ENCODE assay signal across 11 cellular contexts in genomic region chr18:63192885-63193349, GRCh38.
DNase-seq lines count a peak whose midpoint lies in the region; ATAC-seq and TF ChIP-seq lines count a peak whose summit lies in the region.
"Had no signal": no experiment of that assay in that cellular context is flagged by ENCODE, and none has a peak within 500 bp of the region (broad histone marks: within the 10 kb centered on the region; RNA-seq: fewer than 3 reads in every experiment).

No MANE protein-coding gene starts in this region.

- DNase-seq in stimulated activated naive CD8-positive, alpha-beta T cell treated with anti-CD3 and anti-CD28 coated beads, Interleukin-15, Interleukin-2, amounts not matched to agents 100 U/mL and 50 U/mL, for 24 hours = no peak
- DNase-seq in stimulated activated naive CD8-positive, alpha-beta T cell treated with anti-CD3 and anti-CD28 coated beads, Interleukin-15, amount 100 ng/mL, for 72 hours = no peak
- no peak for DNase-seq in activated B cell treated with CpG ODN at 0.5 μM for 24 hours
- no peak for DNase-seq in NCI-H2107 treated with DMSO at 0.1 percent for 48 hours (lab: John Stamatoyannopoulos, UW; ENCODE audit: unreplicated experiment)
- DNase-seq in inferior parietal cortex (ENCODE audit: extremely low spot score) = no peak
- DNase-seq in SW 1271 (lab: John Stamatoyannopoulos, UW) = no peak
- no peak for DNase-seq in HAP-1 (ENCODE audit: low spot score in 2 of 2)
- DNase-seq: Caco-2 had no signal

- peak; percentile 24 for ATAC-seq in stimulated activated naive CD8-positive, alpha-beta T cell treated with anti-CD3 and anti-CD28 coated beads, Interleukin-15, Interleukin-2, amounts not matched to agents 100 U/mL and 50 U/mL, for 24 hours
- no peak for ATAC-seq in stimulated activated naive CD8-positive, alpha-beta T cell treated with anti-CD3 and anti-CD28 coated beads, Interleukin-15, amount 100 ng/mL, for 72 hours
- ATAC-seq in HG03139 (IDR thresholded peaks at IDR 0.05; ENCODE audit: unreplicated experiment) = peak; percentile 52
- peak; percentile 37 for ATAC-seq in activated B cell treated with CpG ODN at 0.5 μM for 24 hours (ENCODE audit: low read depth)
- ATAC-seq: body of pancreas had no signal

- H3K27me3 ChIP-seq in HAP-1 (ENCODE audit: low read depth) = no peaks in the 10 kb centered on the region
- H3K27me3 ChIP-seq: body of pancreas, SJCRH30 had no signal

- no peaks in the 10 kb centered on the region for H3K36me3 ChIP-seq in HAP-1 (replicated peaks)
- H3K36me3 ChIP-seq: SJCRH30 had no signal

- in situ Hi-C loops in HAP-1 (cut with MboI; ENCODE audit: low sequenced_read_pairs) = no loop called here

- no peak for TF ChIP-seq CTCF in activated B cell treated with CpG ODN at 0.5 μM for 24 hours (IDR thresholded peaks at IDR 0.05)

- H3K4me1 ChIP-seq in HAP-1 = peaks cover 8% of the 10 kb centered on the region
- H3K4me1 ChIP-seq: Caco-2 had no signal

- no peaks in the 10 kb centered on the region for H3K27me3 Mint-ChIP-seq in stimulated activated naive CD8-positive, alpha-beta T cell treated with anti-CD3 and anti-CD28 coated beads, Interleukin-15, amount 100 ng/mL, for 72 hours
- no peaks in the 10 kb centered on the region for H3K27me3 Mint-ChIP-seq in activated B cell treated with CpG ODN at 0.5 μM for 24 hours

- intact Hi-C loops in activated B cell treated with CpG ODN at 0.5 μM for 24 hours (cut with micrococcal nuclease) = loop anchor here (1.0 to 2.0 kb wide), 3 partner anchors 11 to 38 kb away; no protein-coding TSS in a partner anchor

- no peaks in the 10 kb centered on the region for H3K9me3 ChIP-seq in HAP-1
- H3K9me3 ChIP-seq: body of pancreas, Caco-2, SJCRH30 had no signal

- H3K4me3 Mint-ChIP-seq in stimulated activated naive CD8-positive, alpha-beta T cell treated with anti-CD3 and anti-CD28 coated beads, Interleukin-15, amount 100 ng/mL, for 72 hours = no peak overlapping the region
- peak overlapping the region; percentile 26 for H3K4me3 Mint-ChIP-seq in activated B cell treated with CpG ODN at 0.5 μM for 24 hours

- CTCF ChIA-PET in activated B cell treated with CpG ODN at 0.5 μM for 24 hours (lab: Charles Lee) = interaction anchor here (0.9 kb wide), 1 partner anchor 13 kb away, joined by 4 read pairs; no protein-coding TSS in a partner anchor

- H3K4me3 ChIP-seq in HAP-1 = no peak overlapping the region
- H3K4me3 ChIP-seq: body of pancreas, SJCRH30 had no signal

- peaks cover 52% of the 10 kb centered on the region for H3K4me1 Mint-ChIP-seq in stimulated activated naive CD8-positive, alpha-beta T cell treated with anti-CD3 and anti-CD28 coated beads, Interleukin-15, amount 100 ng/mL, for 72 hours
- H3K4me1 Mint-ChIP-seq in activated B cell treated with CpG ODN at 0.5 μM for 24 hours = peaks cover 61% of the 10 kb centered on the region

- H3K36me3 Mint-ChIP-seq in activated B cell treated with CpG ODN at 0.5 μM for 24 hours (ENCODE audit: low read depth) = peaks cover 19% of the 10 kb centered on the region

- H3K9me3 Mint-ChIP-seq in stimulated activated naive CD8-positive, alpha-beta T cell treated with anti-CD3 and anti-CD28 coated beads, Interleukin-15, amount 100 ng/mL, for 72 hours = peaks cover 5 to 6% of the 10 kb centered on the region in 2 donors
- no peaks in the 10 kb centered on the region for H3K9me3 Mint-ChIP-seq in activated B cell treated with CpG ODN at 0.5 μM for 24 hours

- POLR2A ChIA-PET in activated B cell treated with CpG ODN at 0.5 μM for 24 hours (lab: Charles Lee) = interaction anchor here (0.9 to 1.2 kb wide), 2 partner anchors 31 to 122 kb away, joined by 3 to 8 read pairs; no protein-coding TSS in a partner anchor

- peak overlapping the region in 1 of 2 donors; percentile 7 for H3K27ac Mint-ChIP-seq in stimulated activated naive CD8-positive, alpha-beta T cell treated with anti-CD3 and anti-CD28 coated beads, Interleukin-15, amount 100 ng/mL, for 72 hours
- H3K27ac Mint-ChIP-seq in activated B cell treated with CpG ODN at 0.5 μM for 24 hours = peak overlapping the region; percentile 74
